8 cellular contexts compared by ENCODE assay signal in genomic region chr17:21041753-21042433, GRCh38. TPM values are rescaled to one million over a fixed set of nuclear protein-coding genes. Genes with fewer than 3 reads are reported as not detected.
A peak's percentile ranks its signal among the peaks of the same experiment; 100 is the strongest.
DNase-seq lines count a peak whose midpoint lies in the region; FAIRE-seq and TF ChIP-seq lines count a peak whose summit lies in the region.

No MANE protein-coding gene starts in this region.

- DNase-seq in HTR-8/SVneo (ENCODE audit: insufficient read length, low spot score), result peak; percentile 91
- DNase-seq in RPMI8226, result peak; percentile 83
- DNase-seq in activated effector memory CD4-positive, alpha-beta T cell treated with anti-CD3 and anti-CD28 coated beads, Interleukin-2, amount 50 U/mL, for 16 hours, result peak; percentile 89
- peak; percentile 68 to 88 for DNase-seq in foreskin fibroblast
- no peak for DNase-seq in GOT3 (lab: John Stamatoyannopoulos, UW)

- H3K9me2 ChIP-seq in DOHH2 (replicated peaks; ENCODE audit: control insufficient read depth, low read length) (no peaks in the 10 kb centered on the region), neural cell (ENCODE audit: insufficient read depth, low read length) (no peaks in the 10 kb centered on the region)

- H3K4me3 ChIP-seq in DOHH2 (ENCODE audit: low read length) (peak overlapping the region; percentile 77), foreskin fibroblast (ENCODE audit: low read depth in 1 of 2, low read length in 2 of 2) (peak overlapping the region; percentile 90 to 96), neural cell (ENCODE audit: low read length) (peak overlapping the region; percentile 96), subcutaneous abdominal adipose tissue (ENCODE audit: low read depth in 1 of 5, low read length in 5 of 5) (peak overlapping the region; percentile 78 to 95 (median 86))

- no peak for TF ChIP-seq EP300 in neural cell (conservative IDR thresholded peaks at IDR 0.05; ENCODE audit: poor library complexity, severe bottlenecking)

- H3K4me1 ChIP-seq in DOHH2 (ENCODE audit: control insufficient read depth, low read length), result peaks cover 50% of the 10 kb centered on the region
- H3K4me1 ChIP-seq in subcutaneous abdominal adipose tissue (ENCODE audit: control insufficient read depth in 5 of 5, insufficient read depth in 5 of 5, low read length in 5 of 5), result peaks cover 12 to 41% (median 34%) of the 10 kb centered on the region in 5 donors

- peak overlapping the region; percentile 77 for H3K4me2 ChIP-seq in DOHH2 (ENCODE audit: low read length)
- no peak overlapping the region for H3K4me2 ChIP-seq in neural cell (ENCODE audit: low read length)

- H3K36me3 ChIP-seq in DOHH2 (ENCODE audit: control insufficient read depth, low read length) (peaks cover 52% of the 10 kb centered on the region), neural cell (ENCODE audit: insufficient read depth, low read length) (peaks cover 6% of the 10 kb centered on the region), subcutaneous abdominal adipose tissue (ENCODE audit: control insufficient read depth in 5 of 5, insufficient read depth in 5 of 5, low read length in 5 of 5) (peaks cover 0 to 6% (median 0%) of the 10 kb centered on the region in 5 donors)

- TF ChIP-seq RAD21 in neural cell (conservative IDR thresholded peaks at IDR 0.05), result no peak

- no peak for TF ChIP-seq CTCF in DOHH2 (IDR thresholded peaks at IDR 0.05; ENCODE audit: low read depth, low read length, poor library complexity, severe bottlenecking)
- TF ChIP-seq CTCF in foreskin fibroblast (IDR thresholded peaks at IDR 0.05; ENCODE audit: low read depth, low read length), result no peak
- no peak for TF ChIP-seq CTCF in neural cell (IDR thresholded peaks at IDR 0.05; ENCODE audit: poor library complexity, severe bottlenecking)

- peaks cover 31% of the 10 kb centered on the region for H4K20me1 ChIP-seq in DOHH2 (ENCODE audit: control insufficient read depth, insufficient read depth, low read depth, low read length)
- H4K20me1 ChIP-seq in neural cell (ENCODE audit: insufficient read depth), result peaks cover 49% of the 10 kb centered on the region

- no peak for FAIRE-seq in HTR-8/SVneo (lab: Jason Lieb, UNC)

- H3K9ac ChIP-seq in neural cell (ENCODE audit: low read length) (peak overlapping the region; percentile 100), subcutaneous abdominal adipose tissue (ENCODE audit: low read length in 5 of 5) (peak overlapping the region; percentile 68 to 98 (median 88))

- H3K27me3 ChIP-seq in DOHH2 (ENCODE audit: control insufficient read depth, low read length), result no peaks in the 10 kb centered on the region
- no peaks in the 10 kb centered on the region for H3K27me3 ChIP-seq in neural cell (ENCODE audit: insufficient read depth, low read depth, low read length)
- no peaks in the 10 kb centered on the region for H3K27me3 ChIP-seq in subcutaneous abdominal adipose tissue (ENCODE audit: control insufficient read depth in 5 of 5, insufficient read depth in 4 of 5, low read length in 5 of 5)

- H3K27ac ChIP-seq in DOHH2 (ENCODE audit: low read depth, low read length), result peak overlapping the region; percentile 95
- H3K27ac ChIP-seq in neural cell (ENCODE audit: low read length), result peak overlapping the region; percentile 94
- H3K27ac ChIP-seq in subcutaneous abdominal adipose tissue (ENCODE audit: low read depth, low read length), result peak overlapping the region; percentile 93

- H2AFZ ChIP-seq in neural cell (ENCODE audit: low read depth, low read length), result no peak overlapping the region

- peaks cover 19% of the 10 kb centered on the region for H3F3A ChIP-seq in DOHH2 (ENCODE audit: control insufficient read depth, insufficient read depth)
- H3F3A ChIP-seq in neural cell (ENCODE audit: insufficient read depth, low read length, poor library complexity, severe bottlenecking), result peaks cover 8% of the 10 kb centered on the region

- H3K9me3 ChIP-seq in DOHH2 (ENCODE audit: control insufficient read depth, insufficient read depth, low read length), result no peaks in the 10 kb centered on the region
- no peaks in the 10 kb centered on the region for H3K9me3 ChIP-seq in neural cell (ENCODE audit: low read length)
- no peaks in the 10 kb centered on the region for H3K9me3 ChIP-seq in subcutaneous abdominal adipose tissue (ENCODE audit: control insufficient read depth in 5 of 5, low read length in 5 of 5)

- H3K79me2 ChIP-seq in DOHH2 (ENCODE audit: control insufficient read depth, low read length), result peaks cover 59% of the 10 kb centered on the region
- H3K79me2 ChIP-seq in neural cell (replicated peaks; ENCODE audit: insufficient read depth, low read length), result peaks cover 56% of the 10 kb centered on the region

TF ChIP-seq in neural cell, 6 proteins besides CTCF, POLR2A, EP300 and RAD21:
- TF ChIP-seq POLR2AphosphoS5 (IDR thresholded peaks at IDR 0.05) (no peak), EZH2 (IDR thresholded peaks at IDR 0.05; ENCODE audit: borderline replicate concordance, insufficient read depth, low read length, poor library complexity, severe bottlenecking) (no peak), SMC3 (conservative IDR thresholded peaks at IDR 0.05; ENCODE audit: poor library complexity) (no peak), MXI1 (conservative IDR thresholded peaks at IDR 0.05; ENCODE audit: poor library complexity, severe bottlenecking) (no peak), REST (IDR thresholded peaks at IDR 0.05; ENCODE audit: borderline replicate concordance) (no peak), TAF1 (IDR thresholded peaks at IDR 0.05; ENCODE audit: low read depth) (no peak)

RNA-seq across cellular contexts. Expression of gene USP22, which starts 0.9 kb away (rescaled TPM):
- polyA plus RNA-seq in neural cell, result 269 and 274 TPM in 2 replicates
- polyA minus RNA-seq in neural cell, result 638 and 676 TPM in 2 replicates
